In genomic region chr1:234326493-234327366, GRCh38 we compare ENCODE assay signal across 8 cellular contexts. TPM values are rescaled to one million over a fixed set of nuclear protein-coding genes. Genes with fewer than 3 reads are reported as not detected.
DNase-seq lines count a peak whose midpoint lies in the region; ATAC-seq and TF ChIP-seq lines count a peak whose summit lies in the region.

No MANE protein-coding gene starts in this region.

- peak; percentile 79 for ATAC-seq in HG02840 (IDR thresholded peaks at IDR 0.05; ENCODE audit: low FRiP score, unreplicated experiment)
- peak; percentile 66 for ATAC-seq in lung (ENCODE audit: insufficient read depth, low FRiP score)

- H3K4me1 Mint-ChIP-seq in dendritic cell treated with granulocyte-macrophage colony-stimulating factor and Interleukin-4, amounts not matched to agents 40 ng/mL and 50 ng/mL, for 4 days (ENCODE audit: low read depth), result peaks cover 50% of the 10 kb centered on the region

- H3K4me1 ChIP-seq in lung (ENCODE audit: control insufficient read depth in 2 of 2, insufficient read depth in 2 of 2, low read length in 2 of 2), result peaks cover 0 to 3% of the 10 kb centered on the region in 2 donors

- no peaks in the 10 kb centered on the region for H3K36me3 ChIP-seq in lung (ENCODE audit: control insufficient read depth in 2 of 2, insufficient read depth in 2 of 2, low read length in 2 of 2)

- no peak overlapping the region for H3K27ac Mint-ChIP-seq in dendritic cell treated with granulocyte-macrophage colony-stimulating factor and Interleukin-4, amounts not matched to agents 40 ng/mL and 50 ng/mL, for 4 days

- no peaks in the 10 kb centered on the region for H3K36me3 Mint-ChIP-seq in dendritic cell treated with granulocyte-macrophage colony-stimulating factor and Interleukin-4, amounts not matched to agents 40 ng/mL and 50 ng/mL, for 4 days (ENCODE audit: low read depth)

- peak; percentile 40 for TF ChIP-seq CTCF in lung (IDR thresholded peaks at IDR 0.05; ENCODE audit: control extremely low read depth, extremely low read depth)

- no peaks in the 10 kb centered on the region for H3K27me3 ChIP-seq in lung (ENCODE audit: control insufficient read depth, insufficient read depth)

- DNase-seq in NCI-H187 (lab: John Stamatoyannopoulos, UW), result peak; percentile 7 to 12
- no peak for DNase-seq in NCI-H187 treated with DMSO at 0.1 percent for 48 hours (lab: John Stamatoyannopoulos, UW)
- DNase-seq in NCI-H2029 (lab: John Stamatoyannopoulos, UW), result peak; percentile 18
- DNase-seq in activated CD4-positive, alpha-beta T cell treated with anti-CD3 and anti-CD28 coated beads for 1 hour, result peak; percentile 54
- DNase-seq in lung (ENCODE audit: low spot score), result peak; percentile 43
- DNase-seq in stimulated activated CD8-positive, alpha-beta memory T cell treated with anti-CD3 and anti-CD28 coated beads, Interleukin-15, amount 100 ng/mL, for 24 hours (ENCODE audit: low read depth), result peak; percentile 29

- H3K27ac ChIP-seq in lung (ENCODE audit: low read depth in 1 of 2, low read length in 1 of 2), result no peak overlapping the region

- peak overlapping the region; percentile 40 for H3K4me3 Mint-ChIP-seq in dendritic cell treated with granulocyte-macrophage colony-stimulating factor and Interleukin-4, amounts not matched to agents 40 ng/mL and 50 ng/mL, for 4 days

- H3K9me3 Mint-ChIP-seq in dendritic cell treated with granulocyte-macrophage colony-stimulating factor and Interleukin-4, amounts not matched to agents 40 ng/mL and 50 ng/mL, for 4 days, result no peaks in the 10 kb centered on the region

- peaks cover 0 to 3% of the 10 kb centered on the region in 2 donors for H3K9me3 ChIP-seq in lung (ENCODE audit: control insufficient read depth in 2 of 2, insufficient read depth in 1 of 2, low read length in 1 of 2)

- 22 to 24% methylated on average over 20 of the region's 20 CpGs for WGBS in lung, 2 donors

- intact Hi-C loops in dendritic cell treated with granulocyte-macrophage colony-stimulating factor and Interleukin-4, amounts not matched to agents 40 ng/mL and 50 ng/mL, for 4 days (cut with micrococcal nuclease), result loop anchor here (5.0 kb wide), 1 partner anchor 174 kb away; no protein-coding TSS in a partner anchor

- peaks cover 7% of the 10 kb centered on the region for H3K27me3 Mint-ChIP-seq in dendritic cell treated with granulocyte-macrophage colony-stimulating factor and Interleukin-4, amounts not matched to agents 40 ng/mL and 50 ng/mL, for 4 days

- no peak overlapping the region for H3K4me3 ChIP-seq in lung

RNA-seq across cellular contexts. Expression of gene COA6, which starts 46.5 kb away (rescaled TPM):
- total RNA-seq in lung, result 10 to 100 TPM; 12.9 to 26.8 TPM
- polyA plus RNA-seq in lung, result 10 to 100 TPM; 53.7 to 67.5 TPM
